9 cellular contexts compared by ENCODE assay signal in the genomic region with DNA sequence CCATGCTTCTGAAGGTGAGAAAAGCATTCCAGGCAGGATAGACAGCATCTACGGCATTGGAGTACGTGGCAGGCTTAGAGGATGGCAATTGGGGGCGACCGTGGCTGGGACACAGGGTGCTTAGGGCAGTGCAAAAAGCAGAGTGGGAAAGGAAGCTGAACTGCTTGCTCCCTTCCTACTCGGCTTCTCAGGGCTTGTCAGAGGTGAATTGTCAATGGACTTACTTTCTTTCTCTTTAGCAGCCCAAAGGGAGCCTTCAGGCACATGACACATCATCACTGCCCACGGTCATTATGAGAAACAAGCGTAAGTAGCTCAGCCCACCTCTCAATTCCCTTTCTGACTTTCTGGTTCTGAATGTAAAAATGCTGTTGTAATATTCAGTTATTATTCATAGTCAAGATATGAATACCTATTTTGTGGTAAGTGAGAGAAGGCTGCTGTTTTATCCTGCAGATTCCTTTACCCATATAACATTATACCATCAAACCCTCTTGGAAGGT.
DNase-seq lines count a peak whose midpoint lies in the region; ATAC-seq and TF ChIP-seq lines count a peak whose summit lies in the region.
"Had no signal": no experiment of that assay in that cellular context is flagged by ENCODE, and none has a peak within 500 bp of the region (broad histone marks: within the 10 kb centered on the region; RNA-seq: fewer than 3 reads in every experiment).

No MANE protein-coding gene starts in this region.

- H3K4me1 Mint-ChIP-seq in activated naive CD8-positive, alpha-beta T cell treated with anti-CD3 and anti-CD28 coated beads for 36 hours, result peaks cover 62% of the 10 kb centered on the region

- no peaks in the 10 kb centered on the region for H3K27me3 Mint-ChIP-seq in activated naive CD8-positive, alpha-beta T cell treated with anti-CD3 and anti-CD28 coated beads for 36 hours

- H3K36me3 Mint-ChIP-seq in activated naive CD8-positive, alpha-beta T cell treated with anti-CD3 and anti-CD28 coated beads for 36 hours, result peaks cover 47% of the 10 kb centered on the region

- no peaks in the 10 kb centered on the region for H3K9me3 Mint-ChIP-seq in activated naive CD8-positive, alpha-beta T cell treated with anti-CD3 and anti-CD28 coated beads for 36 hours

- peak overlapping the region; percentile 14 for H3K4me3 Mint-ChIP-seq in activated naive CD8-positive, alpha-beta T cell treated with anti-CD3 and anti-CD28 coated beads for 36 hours

- no peaks in the 10 kb centered on the region for H3K27me3 ChIP-seq in GM06990 (replicated peaks; ENCODE audit: control insufficient read depth, insufficient read depth, low read length)

- peak overlapping the region; percentile 47 for H3K4me3 ChIP-seq in GM06990 (replicated peaks; ENCODE audit: low read depth, low read length)

- H3K36me3 ChIP-seq in GM06990 (ENCODE audit: control insufficient read depth, insufficient read depth, low read length), result peaks cover 5% of the 10 kb centered on the region

- ATAC-seq in GM18907 (IDR thresholded peaks at IDR 0.05; ENCODE audit: unreplicated experiment) (peak; percentile 59), HG02884 (IDR thresholded peaks at IDR 0.05; ENCODE audit: unreplicated experiment) (peak; percentile 78), esophagus mucosa (no peak)

- H3K27ac Mint-ChIP-seq in activated naive CD8-positive, alpha-beta T cell treated with anti-CD3 and anti-CD28 coated beads for 36 hours, result peak overlapping the region; percentile 86

- TF ChIP-seq CTCF in GM06990 (IDR thresholded peaks at IDR 0.05; ENCODE audit: insufficient read depth, low read length, poor library complexity, severe bottlenecking), result no peak

- DNase-seq in GM06990 (ENCODE audit: extremely low read depth, insufficient read length) (peak; percentile 81), NCI-H2029 (lab: John Stamatoyannopoulos, UW) (no peak), NCI-H2107 (lab: John Stamatoyannopoulos, UW) (no peak)
- no peak for DNase-seq in activated naive CD8-positive, alpha-beta T cell treated with anti-CD3 and anti-CD28 coated beads for 36 hours
- DNase-seq in effector CD8-positive, alpha-beta T cell (lab: John Stamatoyannopoulos, UW), result no peak
- DNase-seq: mammary epithelial cell had no signal
